ENCODE assay signal across 8 cellular contexts in genomic region chr9:99822596-99823391, GRCh38. TPM values are rescaled to one million over a fixed set of nuclear protein-coding genes. Genes with fewer than 3 reads are reported as not detected.
A peak's percentile ranks its signal among the peaks of the same experiment; 100 is the strongest.
DNase-seq lines count a peak whose midpoint lies in the region; ATAC-seq and TF ChIP-seq lines count a peak whose summit lies in the region.

No MANE protein-coding gene starts in this region.

- H3K27me3 ChIP-seq in smooth muscle cell (ENCODE audit: low read depth), result peaks cover 42% of the 10 kb centered on the region

- no peak overlapping the region for H2AFZ ChIP-seq in smooth muscle cell (ENCODE audit: low read depth)

- H3K27ac Mint-ChIP-seq in T-helper 1 cell treated with Interleukin-12 subunit alpha and Interleukin-12 subunit beta and Interleukin-4 antibody, amounts not matched to agents 30 μg/mL and 1 μg/mL, for 36 hours, result peak overlapping the region; percentile 78
- peak overlapping the region; percentile 89 for H3K27ac Mint-ChIP-seq in MCF 10A (ENCODE audit: low read depth, unreplicated experiment)

- BruUV-seq in MCF 10A (replicated peaks; lab: Mats Ljungman, UMichigan), result TSS peak; percentile 43

- TF ChIP-seq RAD21 in Ishikawa (IDR thresholded peaks at IDR 0.05; ENCODE audit: low read depth), result no peak

- TF ChIP-seq CTCF in MCF 10A (IDR thresholded peaks at IDR 0.05; ENCODE audit: unreplicated experiment), result no peak
- TF ChIP-seq CTCF in smooth muscle cell (IDR thresholded peaks at IDR 0.05; ENCODE audit: borderline replicate concordance, insufficient read depth, poor library complexity, severe bottlenecking), result no peak

- H3K9me3 Mint-ChIP-seq in T-helper 1 cell treated with Interleukin-12 subunit alpha and Interleukin-12 subunit beta and Interleukin-4 antibody, amounts not matched to agents 30 μg/mL and 1 μg/mL, for 36 hours, result no peaks in the 10 kb centered on the region
- H3K9me3 Mint-ChIP-seq in MCF 10A (ENCODE audit: unreplicated experiment), result no peaks in the 10 kb centered on the region

- DNase-seq in DMS 273 (lab: John Stamatoyannopoulos, UW; ENCODE audit: unreplicated experiment), result peak; percentile 75
- peak; percentile 39 for DNase-seq in MCF 10A (ENCODE audit: unreplicated experiment)
- DNase-seq in islet precursor cell, result peak; percentile 71
- DNase-seq in smooth muscle cell (lab: John Stamatoyannopoulos, UW; ENCODE audit: unreplicated experiment), result no peak

- peak overlapping the region; percentile 86 for H3K9ac ChIP-seq in smooth muscle cell (ENCODE audit: low read depth)

- peaks cover 65% of the 10 kb centered on the region for H3K4me1 Mint-ChIP-seq in T-helper 1 cell treated with Interleukin-12 subunit alpha and Interleukin-12 subunit beta and Interleukin-4 antibody, amounts not matched to agents 30 μg/mL and 1 μg/mL, for 36 hours (ENCODE audit: low read depth)
- peaks cover 25% of the 10 kb centered on the region for H3K4me1 Mint-ChIP-seq in MCF 10A (ENCODE audit: insufficient read depth, unreplicated experiment)

- no peak for TF ChIP-seq EP300 in Ishikawa (IDR thresholded peaks at IDR 0.05; ENCODE audit: borderline replicate concordance)

- POLR2A ChIA-PET in MCF 10A (lab: Yijun Ruan, JAX), result interaction anchor here (0.8 to 5.4 kb wide), 3 partner anchors 84 to 604 kb away, joined by 3 to 71 read pairs (median 3); partner anchors contain the start of genes MSANTD3, STX17 and TEX10

- intact Hi-C loops in MCF 10A (cut with micrococcal nuclease), result loop anchor here (5.0 to 10.0 kb wide), 4 partner anchors 142 to 605 kb away; partner anchors contain the start of gene MSANTD3

- H3K36me3 ChIP-seq in smooth muscle cell (ENCODE audit: low read depth), result no peaks in the 10 kb centered on the region

- H3K36me3 Mint-ChIP-seq in T-helper 1 cell treated with Interleukin-12 subunit alpha and Interleukin-12 subunit beta and Interleukin-4 antibody, amounts not matched to agents 30 μg/mL and 1 μg/mL, for 36 hours (ENCODE audit: low read depth), result peaks cover 3% of the 10 kb centered on the region
- no peaks in the 10 kb centered on the region for H3K36me3 Mint-ChIP-seq in MCF 10A (ENCODE audit: insufficient read depth, unreplicated experiment)

- H3K4me3 ChIP-seq in smooth muscle cell, result peak overlapping the region; percentile 83

- H3K27ac ChIP-seq in smooth muscle cell (ENCODE audit: low read depth), result peak overlapping the region; percentile 90

- ATAC-seq in GM18519 (IDR thresholded peaks at IDR 0.05; ENCODE audit: low FRiP score, unreplicated experiment), result no peak
- no peak for ATAC-seq in HG03159 (IDR thresholded peaks at IDR 0.05; ENCODE audit: unreplicated experiment)

- peaks cover 41% of the 10 kb centered on the region for H4K20me1 ChIP-seq in smooth muscle cell (ENCODE audit: low read depth)

- peaks cover 68% of the 10 kb centered on the region for H3K27me3 Mint-ChIP-seq in T-helper 1 cell treated with Interleukin-12 subunit alpha and Interleukin-12 subunit beta and Interleukin-4 antibody, amounts not matched to agents 30 μg/mL and 1 μg/mL, for 36 hours (ENCODE audit: low read depth)
- H3K27me3 Mint-ChIP-seq in MCF 10A (ENCODE audit: insufficient read depth, unreplicated experiment), result peaks cover 15% of the 10 kb centered on the region

- H3K4me3 Mint-ChIP-seq in T-helper 1 cell treated with Interleukin-12 subunit alpha and Interleukin-12 subunit beta and Interleukin-4 antibody, amounts not matched to agents 30 μg/mL and 1 μg/mL, for 36 hours, result peak overlapping the region; percentile 96
- H3K4me3 Mint-ChIP-seq in MCF 10A (ENCODE audit: unreplicated experiment), result peak overlapping the region; percentile 93

- H3F3A ChIP-seq in smooth muscle cell (ENCODE audit: low read depth), result peaks cover 9% of the 10 kb centered on the region

- H3K79me2 ChIP-seq in smooth muscle cell (ENCODE audit: low read depth), result no peaks in the 10 kb centered on the region

- WGBS in smooth muscle cell (ENCODE audit: low lambda C conversion rate), result 1% methylated on average over 49 of the region's 49 CpGs

- peak overlapping the region; percentile 92 for H3K4me2 ChIP-seq in smooth muscle cell

- CTCF ChIA-PET in MCF 10A (lab: Yijun Ruan, JAX), result interaction anchor here (0.7 to 2.3 kb wide), 6 partner anchors 12 to 557 kb away, joined by 3 to 8 read pairs (median 4); no protein-coding TSS in a partner anchor

- H3K9me3 ChIP-seq in smooth muscle cell (replicated peaks; ENCODE audit: low read depth), result no peaks in the 10 kb centered on the region

- H3K4me1 ChIP-seq in smooth muscle cell (ENCODE audit: low read depth), result peaks cover 17% of the 10 kb centered on the region

TF ChIP-seq in Ishikawa, 13 proteins besides CTCF, POLR2A, EP300 and RAD21:
- no peak for TF ChIP-seq REST (IDR thresholded peaks at IDR 0.05; ENCODE audit: low read depth)
- TF ChIP-seq YY1 (IDR thresholded peaks at IDR 0.05; ENCODE audit: low read depth), result 0 out of 2 replicates have a peak, but pooled peaks have one; percentile 17
- TF ChIP-seq CEBPB (IDR thresholded peaks at IDR 0.05), result no peak
- TF ChIP-seq CREB1 (IDR thresholded peaks at IDR 0.05; ENCODE audit: low read depth), result peak; percentile 19; the same call in 1 of the 2 replicates
- no peak for TF ChIP-seq TAF1 (IDR thresholded peaks at IDR 0.05; ENCODE audit: low read depth)
- TF ChIP-seq FOXM1 (IDR thresholded peaks at IDR 0.05; ENCODE audit: borderline replicate concordance, low read depth), result no peak
- no peak for TF ChIP-seq NFIC (IDR thresholded peaks at IDR 0.05)
- TF ChIP-seq USF1 (IDR thresholded peaks at IDR 0.05), result no peak
- peak; percentile 50; the same call in 1 of the 2 replicates for TF ChIP-seq TEAD4 (IDR thresholded peaks at IDR 0.05)
- no peak for TF ChIP-seq EGR1 (IDR thresholded peaks at IDR 0.05)
- peak; percentile 62 for TF ChIP-seq MAX (IDR thresholded peaks at IDR 0.05)
- 0 out of 2 replicates have a peak, but pooled peaks have one; percentile 13 for TF ChIP-seq ZBTB7A (IDR thresholded peaks at IDR 0.05; ENCODE audit: low read depth)
- no peak for TF ChIP-seq TCF12 (IDR thresholded peaks at IDR 0.05; ENCODE audit: low read depth)

RNA-seq across cellular contexts. Expression of gene NR4A3, which starts 1.1 kb away (rescaled TPM):
- total RNA-seq in MCF 10A (2022), result 0.16 and 0.25 TPM in 2 replicates
- 23.5 and 30.4 TPM in 2 replicates for total RNA-seq in smooth muscle cell
- polyA plus RNA-seq in smooth muscle cell, result 7.8 and 12.8 TPM in 2 replicates

Comparison
In these comparisons a context has a peak if more than half of its experiments do, and no peak if none do; other contexts are left out.
1. RNA of gene NR4A3, which starts 1.1 kb away (total RNA-seq): 23.5 to 30.4 TPM in smooth muscle cell; 0.16 to 0.25 TPM in MCF 10A; every median in the first group is over 10 times any median in the second.